ENCODE assay signal across 2 cellular contexts in genomic region chr11:57463596-57464342, GRCh38.
TF ChIP-seq lines count a peak whose summit lies in the region.

No MANE protein-coding gene starts in this region.

TF ChIP-seq in A549, 52 proteins besides CTCF, POLR2A, EP300 and RAD21 (continued from another document):
- TF ChIP-seq MYC (IDR thresholded peaks at IDR 0.05; ENCODE audit: borderline replicate concordance, low read length): no peak
- no peak for TF ChIP-seq CHD4 (IDR thresholded peaks at IDR 0.05; ENCODE audit: borderline replicate concordance)
- no peak for TF ChIP-seq EHMT2 (IDR thresholded peaks at IDR 0.05; ENCODE audit: low read depth)
- no peak for TF ChIP-seq HEYL (CRISPR knock-in tag; IDR thresholded peaks at IDR 0.05)
TF ChIP-seq in A549: peak in this region for 0.

TF ChIP-seq in neural cell, 6 proteins besides CTCF, POLR2A, EP300 and RAD21 (continued from another document):
- TF ChIP-seq REST (IDR thresholded peaks at IDR 0.05; ENCODE audit: borderline replicate concordance): no peak
